In the genomic region with DNA sequence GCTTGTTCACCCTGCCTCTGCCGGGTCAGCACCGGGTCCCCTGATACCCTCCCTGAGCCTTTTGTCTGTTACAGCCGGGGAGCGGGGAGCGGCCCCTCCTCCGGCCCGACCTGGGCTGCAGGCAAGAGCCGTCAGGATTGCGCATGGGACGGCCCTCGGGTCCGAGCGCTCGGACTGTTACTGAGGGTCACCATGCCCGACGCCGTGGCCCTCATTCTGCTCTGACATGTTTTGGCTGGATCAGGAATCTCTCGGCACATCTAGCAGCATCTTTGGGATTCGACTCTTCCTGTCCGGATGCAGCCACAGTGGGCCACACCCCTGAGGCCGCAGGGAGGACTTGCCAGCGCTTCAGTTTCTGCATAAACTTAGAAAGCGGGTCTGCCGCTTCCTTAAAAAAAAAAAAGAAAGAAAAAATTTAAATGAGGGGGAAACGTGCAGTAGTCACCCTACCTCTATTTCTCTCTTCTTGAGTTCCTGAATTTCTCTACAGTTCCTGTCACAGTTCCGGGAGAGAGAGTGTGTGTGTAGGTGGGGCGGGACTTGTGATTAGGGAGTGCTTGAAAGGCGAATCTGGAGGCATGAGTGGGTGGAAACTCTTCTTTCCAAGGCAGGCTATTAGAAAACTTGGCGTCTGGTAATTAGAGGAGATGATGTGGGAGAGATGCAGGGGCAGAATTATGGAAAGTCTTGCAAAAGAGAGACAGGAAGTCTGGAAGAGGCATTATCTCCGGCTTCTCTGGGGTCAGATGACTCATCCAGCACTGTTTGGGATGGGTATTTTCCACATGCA, we compare ENCODE assay signal across 1 cellular context.
TF ChIP-seq lines count a peak whose summit lies in the region.

No MANE protein-coding gene starts in this region.

TF ChIP-seq in K562, 482 proteins besides CTCF, POLR2A, EP300 and RAD21 (continued from another document and continues in another):
- TF ChIP-seq, protein P1, sequence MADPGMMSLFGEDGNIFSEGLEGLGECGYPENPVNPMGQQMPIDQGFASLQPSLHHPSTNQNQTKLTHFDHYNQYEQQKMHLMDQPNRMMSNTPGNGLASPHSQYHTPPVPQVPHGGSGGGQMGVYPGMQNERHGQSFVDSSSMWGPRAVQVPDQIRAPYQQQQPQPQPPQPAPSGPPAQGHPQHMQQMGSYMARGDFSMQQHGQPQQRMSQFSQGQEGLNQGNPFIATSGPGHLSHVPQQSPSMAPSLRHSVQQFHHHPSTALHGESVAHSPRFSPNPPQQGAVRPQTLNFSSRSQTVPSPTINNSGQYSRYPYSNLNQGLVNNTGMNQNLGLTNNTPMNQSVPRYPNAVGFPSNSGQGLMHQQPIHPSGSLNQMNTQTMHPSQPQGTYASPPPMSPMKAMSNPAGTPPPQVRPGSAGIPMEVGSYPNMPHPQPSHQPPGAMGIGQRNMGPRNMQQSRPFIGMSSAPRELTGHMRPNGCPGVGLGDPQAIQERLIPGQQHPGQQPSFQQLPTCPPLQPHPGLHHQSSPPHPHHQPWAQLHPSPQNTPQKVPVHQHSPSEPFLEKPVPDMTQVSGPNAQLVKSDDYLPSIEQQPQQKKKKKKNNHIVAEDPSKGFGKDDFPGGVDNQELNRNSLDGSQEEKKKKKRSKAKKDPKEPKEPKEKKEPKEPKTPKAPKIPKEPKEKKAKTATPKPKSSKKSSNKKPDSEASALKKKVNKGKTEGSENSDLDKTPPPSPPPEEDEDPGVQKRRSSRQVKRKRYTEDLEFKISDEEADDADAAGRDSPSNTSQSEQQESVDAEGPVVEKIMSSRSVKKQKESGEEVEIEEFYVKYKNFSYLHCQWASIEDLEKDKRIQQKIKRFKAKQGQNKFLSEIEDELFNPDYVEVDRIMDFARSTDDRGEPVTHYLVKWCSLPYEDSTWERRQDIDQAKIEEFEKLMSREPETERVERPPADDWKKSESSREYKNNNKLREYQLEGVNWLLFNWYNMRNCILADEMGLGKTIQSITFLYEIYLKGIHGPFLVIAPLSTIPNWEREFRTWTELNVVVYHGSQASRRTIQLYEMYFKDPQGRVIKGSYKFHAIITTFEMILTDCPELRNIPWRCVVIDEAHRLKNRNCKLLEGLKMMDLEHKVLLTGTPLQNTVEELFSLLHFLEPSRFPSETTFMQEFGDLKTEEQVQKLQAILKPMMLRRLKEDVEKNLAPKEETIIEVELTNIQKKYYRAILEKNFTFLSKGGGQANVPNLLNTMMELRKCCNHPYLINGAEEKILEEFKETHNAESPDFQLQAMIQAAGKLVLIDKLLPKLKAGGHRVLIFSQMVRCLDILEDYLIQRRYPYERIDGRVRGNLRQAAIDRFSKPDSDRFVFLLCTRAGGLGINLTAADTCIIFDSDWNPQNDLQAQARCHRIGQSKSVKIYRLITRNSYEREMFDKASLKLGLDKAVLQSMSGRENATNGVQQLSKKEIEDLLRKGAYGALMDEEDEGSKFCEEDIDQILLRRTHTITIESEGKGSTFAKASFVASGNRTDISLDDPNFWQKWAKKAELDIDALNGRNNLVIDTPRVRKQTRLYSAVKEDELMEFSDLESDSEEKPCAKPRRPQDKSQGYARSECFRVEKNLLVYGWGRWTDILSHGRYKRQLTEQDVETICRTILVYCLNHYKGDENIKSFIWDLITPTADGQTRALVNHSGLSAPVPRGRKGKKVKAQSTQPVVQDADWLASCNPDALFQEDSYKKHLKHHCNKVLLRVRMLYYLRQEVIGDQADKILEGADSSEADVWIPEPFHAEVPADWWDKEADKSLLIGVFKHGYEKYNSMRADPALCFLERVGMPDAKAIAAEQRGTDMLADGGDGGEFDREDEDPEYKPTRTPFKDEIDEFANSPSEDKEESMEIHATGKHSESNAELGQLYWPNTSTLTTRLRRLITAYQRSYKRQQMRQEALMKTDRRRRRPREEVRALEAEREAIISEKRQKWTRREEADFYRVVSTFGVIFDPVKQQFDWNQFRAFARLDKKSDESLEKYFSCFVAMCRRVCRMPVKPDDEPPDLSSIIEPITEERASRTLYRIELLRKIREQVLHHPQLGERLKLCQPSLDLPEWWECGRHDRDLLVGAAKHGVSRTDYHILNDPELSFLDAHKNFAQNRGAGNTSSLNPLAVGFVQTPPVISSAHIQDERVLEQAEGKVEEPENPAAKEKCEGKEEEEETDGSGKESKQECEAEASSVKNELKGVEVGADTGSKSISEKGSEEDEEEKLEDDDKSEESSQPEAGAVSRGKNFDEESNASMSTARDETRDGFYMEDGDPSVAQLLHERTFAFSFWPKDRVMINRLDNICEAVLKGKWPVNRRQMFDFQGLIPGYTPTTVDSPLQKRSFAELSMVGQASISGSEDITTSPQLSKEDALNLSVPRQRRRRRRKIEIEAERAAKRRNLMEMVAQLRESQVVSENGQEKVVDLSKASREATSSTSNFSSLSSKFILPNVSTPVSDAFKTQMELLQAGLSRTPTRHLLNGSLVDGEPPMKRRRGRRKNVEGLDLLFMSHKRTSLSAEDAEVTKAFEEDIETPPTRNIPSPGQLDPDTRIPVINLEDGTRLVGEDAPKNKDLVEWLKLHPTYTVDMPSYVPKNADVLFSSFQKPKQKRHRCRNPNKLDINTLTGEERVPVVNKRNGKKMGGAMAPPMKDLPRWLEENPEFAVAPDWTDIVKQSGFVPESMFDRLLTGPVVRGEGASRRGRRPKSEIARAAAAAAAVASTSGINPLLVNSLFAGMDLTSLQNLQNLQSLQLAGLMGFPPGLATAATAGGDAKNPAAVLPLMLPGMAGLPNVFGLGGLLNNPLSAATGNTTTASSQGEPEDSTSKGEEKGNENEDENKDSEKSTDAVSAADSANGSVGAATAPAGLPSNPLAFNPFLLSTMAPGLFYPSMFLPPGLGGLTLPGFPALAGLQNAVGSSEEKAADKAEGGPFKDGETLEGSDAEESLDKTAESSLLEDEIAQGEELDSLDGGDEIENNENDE (IDR thresholded peaks at IDR 0.05; ENCODE audit: low read depth, low read length) = no peak
- TF ChIP-seq, protein P2, sequence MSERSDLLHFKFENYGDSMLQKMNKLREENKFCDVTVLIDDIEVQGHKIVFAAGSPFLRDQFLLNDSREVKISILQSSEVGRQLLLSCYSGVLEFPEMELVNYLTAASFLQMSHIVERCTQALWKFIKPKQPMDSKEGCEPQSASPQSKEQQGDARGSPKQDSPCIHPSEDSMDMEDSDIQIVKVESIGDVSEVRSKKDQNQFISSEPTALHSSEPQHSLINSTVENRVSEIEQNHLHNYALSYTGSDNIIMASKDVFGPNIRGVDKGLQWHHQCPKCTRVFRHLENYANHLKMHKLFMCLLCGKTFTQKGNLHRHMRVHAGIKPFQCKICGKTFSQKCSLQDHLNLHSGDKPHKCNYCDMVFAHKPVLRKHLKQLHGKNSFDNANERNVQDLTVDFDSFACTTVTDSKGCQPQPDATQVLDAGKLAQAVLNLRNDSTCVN (CRISPR knock-in tag; IDR thresholded peaks at IDR 0.05) = no peak
- TF ChIP-seq CBX5 (IDR thresholded peaks at IDR 0.05; ENCODE audit: borderline replicate concordance, low read depth) (no peak), ZFP1 (CRISPR knock-in tag; IDR thresholded peaks at IDR 0.05) (no peak), CREM (IDR thresholded peaks at IDR 0.05; ENCODE audit: low read depth) (peak; percentile 53; the same call in 1 of the 2 replicates), ZNF408 (CRISPR knock-in tag; IDR thresholded peaks at IDR 0.05; ENCODE audit: low read depth) (no peak), KDM2B (CRISPR knock-in tag; IDR thresholded peaks at IDR 0.05) (no peak), BRCA1 (IDR thresholded peaks at IDR 0.05) (no peak), BRCA1 (CRISPR knock-in tag; IDR thresholded peaks at IDR 0.05) (no peak), MED1 (CRISPR knock-in tag; IDR thresholded peaks at IDR 0.05; ENCODE audit: borderline replicate concordance) (no peak), NBN (IDR thresholded peaks at IDR 0.05; ENCODE audit: low read depth) (peak; percentile 50; the same call in 1 of the 2 replicates), RBBP5 (IDR thresholded peaks at IDR 0.05; ENCODE audit: borderline replicate concordance, insufficient read depth, low read length, poor library complexity, severe bottlenecking) (no peak), ZNF766 (CRISPR knock-in tag; conservative IDR thresholded peaks at IDR 0.05) (no peak), ZBTB8A (IDR thresholded peaks at IDR 0.05; ENCODE audit: partially characterized antibody) (no peak), TAF7 (tag; IDR thresholded peaks at IDR 0.05) (no peak), CCAR2 (IDR thresholded peaks at IDR 0.05; ENCODE audit: low read depth, low read length) (no peak), TAF1 (IDR thresholded peaks at IDR 0.05; ENCODE audit: control insufficient read depth, extremely low read depth, insufficient read depth, low read length, severe bottlenecking) (no peak), RBM22 (IDR thresholded peaks at IDR 0.05; ENCODE audit: low read depth, low read length, poor library complexity, severe bottlenecking) (no peak)
- TF ChIP-seq, protein P3, sequence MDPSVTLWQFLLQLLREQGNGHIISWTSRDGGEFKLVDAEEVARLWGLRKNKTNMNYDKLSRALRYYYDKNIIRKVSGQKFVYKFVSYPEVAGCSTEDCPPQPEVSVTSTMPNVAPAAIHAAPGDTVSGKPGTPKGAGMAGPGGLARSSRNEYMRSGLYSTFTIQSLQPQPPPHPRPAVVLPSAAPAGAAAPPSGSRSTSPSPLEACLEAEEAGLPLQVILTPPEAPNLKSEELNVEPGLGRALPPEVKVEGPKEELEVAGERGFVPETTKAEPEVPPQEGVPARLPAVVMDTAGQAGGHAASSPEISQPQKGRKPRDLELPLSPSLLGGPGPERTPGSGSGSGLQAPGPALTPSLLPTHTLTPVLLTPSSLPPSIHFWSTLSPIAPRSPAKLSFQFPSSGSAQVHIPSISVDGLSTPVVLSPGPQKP (CRISPR knock-in tag; IDR thresholded peaks at IDR 0.05) = no peak
- TF ChIP-seq, protein P4, sequence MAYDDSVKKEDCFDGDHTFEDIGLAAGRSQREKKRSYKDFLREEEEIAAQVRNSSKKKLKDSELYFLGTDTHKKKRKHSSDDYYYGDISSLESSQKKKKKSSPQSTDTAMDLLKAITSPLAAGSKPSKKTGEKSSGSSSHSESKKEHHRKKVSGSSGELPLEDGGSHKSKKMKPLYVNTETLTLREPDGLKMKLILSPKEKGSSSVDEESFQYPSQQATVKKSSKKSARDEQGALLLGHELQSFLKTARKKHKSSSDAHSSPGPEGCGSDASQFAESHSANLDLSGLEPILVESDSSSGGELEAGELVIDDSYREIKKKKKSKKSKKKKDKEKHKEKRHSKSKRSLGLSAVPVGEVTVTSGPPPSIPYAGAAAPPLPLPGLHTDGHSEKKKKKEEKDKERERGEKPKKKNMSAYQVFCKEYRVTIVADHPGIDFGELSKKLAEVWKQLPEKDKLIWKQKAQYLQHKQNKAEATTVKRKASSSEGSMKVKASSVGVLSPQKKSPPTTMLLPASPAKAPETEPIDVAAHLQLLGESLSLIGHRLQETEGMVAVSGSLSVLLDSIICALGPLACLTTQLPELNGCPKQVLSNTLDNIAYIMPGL (CRISPR knock-in tag; IDR thresholded peaks at IDR 0.05) = no peak
- TF ChIP-seq, protein P5, sequence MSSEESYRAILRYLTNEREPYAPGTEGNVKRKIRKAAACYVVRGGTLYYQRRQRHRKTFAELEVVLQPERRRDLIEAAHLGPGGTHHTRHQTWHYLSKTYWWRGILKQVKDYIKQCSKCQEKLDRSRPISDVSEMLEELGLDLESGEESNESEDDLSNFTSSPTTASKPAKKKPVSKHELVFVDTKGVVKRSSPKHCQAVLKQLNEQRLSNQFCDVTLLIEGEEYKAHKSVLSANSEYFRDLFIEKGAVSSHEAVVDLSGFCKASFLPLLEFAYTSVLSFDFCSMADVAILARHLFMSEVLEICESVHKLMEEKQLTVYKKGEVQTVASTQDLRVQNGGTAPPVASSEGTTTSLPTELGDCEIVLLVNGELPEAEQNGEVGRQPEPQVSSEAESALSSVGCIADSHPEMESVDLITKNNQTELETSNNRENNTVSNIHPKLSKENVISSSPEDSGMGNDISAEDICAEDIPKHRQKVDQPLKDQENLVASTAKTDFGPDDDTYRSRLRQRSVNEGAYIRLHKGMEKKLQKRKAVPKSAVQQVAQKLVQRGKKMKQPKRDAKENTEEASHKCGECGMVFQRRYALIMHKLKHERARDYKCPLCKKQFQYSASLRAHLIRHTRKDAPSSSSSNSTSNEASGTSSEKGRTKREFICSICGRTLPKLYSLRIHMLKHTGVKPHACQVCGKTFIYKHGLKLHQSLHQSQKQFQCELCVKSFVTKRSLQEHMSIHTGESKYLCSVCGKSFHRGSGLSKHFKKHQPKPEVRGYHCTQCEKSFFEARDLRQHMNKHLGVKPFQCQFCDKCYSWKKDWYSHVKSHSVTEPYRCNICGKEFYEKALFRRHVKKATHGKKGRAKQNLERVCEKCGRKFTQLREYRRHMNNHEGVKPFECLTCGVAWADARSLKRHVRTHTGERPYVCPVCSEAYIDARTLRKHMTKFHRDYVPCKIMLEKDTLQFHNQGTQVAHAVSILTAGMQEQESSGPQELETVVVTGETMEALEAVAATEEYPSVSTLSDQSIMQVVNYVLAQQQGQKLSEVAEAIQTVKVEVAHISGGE (CRISPR knock-in tag; IDR thresholded peaks at IDR 0.05) = 0 out of 6 replicates have a peak, but pooled peaks of 1 of the 3 experiments have one; percentile 7
- TF ChIP-seq, protein P6, sequence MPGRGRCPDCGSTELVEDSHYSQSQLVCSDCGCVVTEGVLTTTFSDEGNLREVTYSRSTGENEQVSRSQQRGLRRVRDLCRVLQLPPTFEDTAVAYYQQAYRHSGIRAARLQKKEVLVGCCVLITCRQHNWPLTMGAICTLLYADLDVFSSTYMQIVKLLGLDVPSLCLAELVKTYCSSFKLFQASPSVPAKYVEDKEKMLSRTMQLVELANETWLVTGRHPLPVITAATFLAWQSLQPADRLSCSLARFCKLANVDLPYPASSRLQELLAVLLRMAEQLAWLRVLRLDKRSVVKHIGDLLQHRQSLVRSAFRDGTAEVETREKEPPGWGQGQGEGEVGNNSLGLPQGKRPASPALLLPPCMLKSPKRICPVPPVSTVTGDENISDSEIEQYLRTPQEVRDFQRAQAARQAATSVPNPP (IDR thresholded peaks at IDR 0.05; ENCODE audit: borderline replicate concordance, insufficient read depth, insufficient read length) = no peak
- TF ChIP-seq, protein P7, sequence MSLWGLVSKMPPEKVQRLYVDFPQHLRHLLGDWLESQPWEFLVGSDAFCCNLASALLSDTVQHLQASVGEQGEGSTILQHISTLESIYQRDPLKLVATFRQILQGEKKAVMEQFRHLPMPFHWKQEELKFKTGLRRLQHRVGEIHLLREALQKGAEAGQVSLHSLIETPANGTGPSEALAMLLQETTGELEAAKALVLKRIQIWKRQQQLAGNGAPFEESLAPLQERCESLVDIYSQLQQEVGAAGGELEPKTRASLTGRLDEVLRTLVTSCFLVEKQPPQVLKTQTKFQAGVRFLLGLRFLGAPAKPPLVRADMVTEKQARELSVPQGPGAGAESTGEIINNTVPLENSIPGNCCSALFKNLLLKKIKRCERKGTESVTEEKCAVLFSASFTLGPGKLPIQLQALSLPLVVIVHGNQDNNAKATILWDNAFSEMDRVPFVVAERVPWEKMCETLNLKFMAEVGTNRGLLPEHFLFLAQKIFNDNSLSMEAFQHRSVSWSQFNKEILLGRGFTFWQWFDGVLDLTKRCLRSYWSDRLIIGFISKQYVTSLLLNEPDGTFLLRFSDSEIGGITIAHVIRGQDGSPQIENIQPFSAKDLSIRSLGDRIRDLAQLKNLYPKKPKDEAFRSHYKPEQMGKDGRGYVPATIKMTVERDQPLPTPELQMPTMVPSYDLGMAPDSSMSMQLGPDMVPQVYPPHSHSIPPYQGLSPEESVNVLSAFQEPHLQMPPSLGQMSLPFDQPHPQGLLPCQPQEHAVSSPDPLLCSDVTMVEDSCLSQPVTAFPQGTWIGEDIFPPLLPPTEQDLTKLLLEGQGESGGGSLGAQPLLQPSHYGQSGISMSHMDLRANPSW (CRISPR knock-in tag; IDR thresholded peaks at IDR 0.05) = no peak
